15 cellular contexts compared by ENCODE assay signal in genomic region chr2:110124038-110124825, GRCh38. TPM values are rescaled to one million over a fixed set of nuclear protein-coding genes. Genes with fewer than 3 reads are reported as not detected.
"Had no signal": no experiment of that assay in that cellular context is flagged by ENCODE, and none has a peak within 500 bp of the region (broad histone marks: within the 10 kb centered on the region; RNA-seq: fewer than 3 reads in every experiment).

No MANE protein-coding gene starts in this region.

- H3K36me3 ChIP-seq: esophagus squamous epithelium had no signal

- H3K9me3 ChIP-seq: esophagus squamous epithelium, testis had no signal

- DNase-seq: activated CD4-positive, alpha-beta memory T cell treated with anti-CD3 and anti-CD28 coated beads, Interleukin-2, amount 10 ng/mL, durations not matched to agents 7 days and 5 days; activated CD4-positive, CD25-positive, alpha-beta regulatory T cell treated with anti-CD3 and anti-CD28 coated beads, Interleukin-2, amount 50 U/mL, for 72 hours; activated gamma-delta T cell treated with Interleukin-2 at 50 U/mL for 16 hours; activated naive CD8-positive, alpha-beta T cell treated with anti-CD3 and anti-CD28 coated beads, Interleukin-2, amount 10 ng/mL, durations not matched to agents 7 days and 5 days; activated T-cell treated with anti-CD3 and anti-CD28 coated beads, Interleukin-2, amount 50 U/mL, for 72 hours; aorta; esophagus squamous epithelium; foreskin fibroblast; glutamatergic neuron; occipital lobe; stimulated activated CD4-positive, alpha-beta T cell treated with anti-CD3 and anti-CD28 coated beads, Interleukin-4, amount 100 ng/mL, for 24 hours; stimulated activated naive CD8-positive, alpha-beta T cell treated with anti-CD3 and anti-CD28 coated beads, Interleukin-15, amount 100 ng/mL, for 72 hours; T-helper 9 cell; testis had no signal

- H3K4me3 ChIP-seq: esophagus squamous epithelium, testis had no signal

- H3K27ac ChIP-seq: testis had no signal

- H3K4me1 ChIP-seq: testis had no signal

- ATAC-seq: activated T-cell treated with anti-CD3 and anti-CD28 coated beads, Interleukin-2, amount 50 U/mL, for 72 hours; stimulated activated naive CD8-positive, alpha-beta T cell treated with anti-CD3 and anti-CD28 coated beads, Interleukin-15, amount 100 ng/mL, for 72 hours had no signal

- H3K27me3 ChIP-seq: testis had no signal

RNA-seq across cellular contexts. Expression of gene MALL, which starts 8.6 kb away (rescaled TPM):
- total RNA-seq: activated CD4-positive, alpha-beta memory T cell treated with anti-CD3 and anti-CD28 coated beads, Interleukin-2, amount 10 ng/mL, durations not matched to agents 7 days and 5 days; activated naive CD8-positive, alpha-beta T cell treated with anti-CD3 and anti-CD28 coated beads, Interleukin-2, amount 10 ng/mL, durations not matched to agents 7 days and 5 days; natural killer cell treated with Interleukin-12 subunit alpha and Interleukin-12 subunit beta and Interleukin-15 and Interleukin-18, amount 100 ng/mL, for 72 hours had no signal
